In the genomic region with DNA sequence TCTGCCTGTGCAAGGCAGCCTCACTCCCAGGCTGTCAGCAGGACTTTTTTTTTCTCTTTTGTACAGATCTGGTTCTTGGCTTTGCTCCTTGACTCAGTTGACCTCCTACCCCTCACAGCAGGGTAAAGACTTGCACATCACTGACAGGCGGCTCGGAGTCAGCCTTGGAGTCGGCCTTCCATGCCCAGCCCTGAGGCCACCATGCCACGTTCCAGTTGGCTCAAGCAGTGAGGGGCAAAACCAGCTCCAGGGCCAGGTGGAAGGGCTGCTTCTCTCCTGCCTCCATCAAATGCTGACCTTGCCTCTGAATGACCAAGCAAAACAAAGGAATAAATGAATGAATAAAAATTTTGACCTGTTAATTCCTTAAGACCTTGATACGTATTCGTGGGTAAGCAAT, we compare ENCODE assay signal across 24 cellular contexts.
"Had no signal": no experiment of that assay in that cellular context is flagged by ENCODE, and none has a peak within 500 bp of the region (broad histone marks: within the 10 kb centered on the region; RNA-seq: fewer than 3 reads in every experiment).

No MANE protein-coding gene starts in this region.

- H3K4me1 ChIP-seq: breast epithelium had no signal

- DNase-seq: activated B cell treated with CpG ODN at 0.5 μM for 24 hours; activated CD4-positive, alpha-beta memory T cell treated with anti-CD3 and anti-CD28 coated beads, Interleukin-2, amount 10 ng/mL, durations not matched to agents 7 days and 5 days; activated CD4-positive, alpha-beta T cell treated with anti-CD3 and anti-CD28 coated beads for 1 hour; activated CD4-positive, alpha-beta T cell treated with anti-CD3 and anti-CD28 coated beads, Interleukin-2, amount 10 ng/mL, durations not matched to agents 7 days and 5 days; activated naive CD4-positive, alpha-beta T cell; activated T-cell treated with anti-CD3 and anti-CD28 coated beads for 4 hours; activated T-cell treated with anti-CD3 and anti-CD28 coated beads, Interleukin-2, amount 50 U/mL, for 48 hours; caudate nucleus; Karpas-422; MM.1S; NCI-H1105 treated with DMSO at 0.1 percent for 48 hours; NCI-H1436 treated with DMSO at 0.1 percent for 48 hours; NCI-H187; NCI-H2081; NCI-H510A treated with DMSO at 0.1 percent for 48 hours; NCI-H69; Peyer's patch; SW 1271 had no signal

- H3K27ac ChIP-seq: breast epithelium, Peyer's patch, SK-N-MC had no signal

- H3K4me1 Mint-ChIP-seq: activated B cell treated with CpG ODN at 0.5 μM for 24 hours; activated CD4-positive, alpha-beta memory T cell treated with anti-CD3 and anti-CD28 coated beads, Interleukin-2, amount 10 ng/mL, durations not matched to agents 7 days and 5 days; activated CD4-positive, alpha-beta T cell treated with anti-CD3 and anti-CD28 coated beads, Interleukin-2, amount 10 ng/mL, durations not matched to agents 7 days and 5 days; activated naive CD4-positive, alpha-beta T cell treated with anti-CD3 and anti-CD28 coated beads, Interleukin-2, amount 50 U/mL, for 24 hours had no signal

- H3K9me3 Mint-ChIP-seq: activated naive CD4-positive, alpha-beta T cell treated with anti-CD3 and anti-CD28 coated beads, Interleukin-2, amount 50 U/mL, for 24 hours had no signal

- H3K27me3 Mint-ChIP-seq: activated B cell treated with CpG ODN at 0.5 μM for 24 hours; activated CD4-positive, alpha-beta memory T cell treated with anti-CD3 and anti-CD28 coated beads, Interleukin-2, amount 10 ng/mL, durations not matched to agents 7 days and 5 days; activated CD4-positive, alpha-beta T cell treated with anti-CD3 and anti-CD28 coated beads, Interleukin-2, amount 10 ng/mL, durations not matched to agents 7 days and 5 days; activated naive CD4-positive, alpha-beta T cell treated with anti-CD3 and anti-CD28 coated beads, Interleukin-2, amount 50 U/mL, for 24 hours had no signal

- H3K27me3 ChIP-seq: breast epithelium, Peyer's patch had no signal

- H3K36me3 Mint-ChIP-seq: activated naive CD4-positive, alpha-beta T cell treated with anti-CD3 and anti-CD28 coated beads, Interleukin-2, amount 50 U/mL, for 24 hours had no signal

- H3K27ac Mint-ChIP-seq: activated B cell treated with CpG ODN at 0.5 μM for 24 hours; activated CD4-positive, alpha-beta memory T cell treated with anti-CD3 and anti-CD28 coated beads, Interleukin-2, amount 10 ng/mL, durations not matched to agents 7 days and 5 days; activated CD4-positive, alpha-beta T cell treated with anti-CD3 and anti-CD28 coated beads, Interleukin-2, amount 10 ng/mL, durations not matched to agents 7 days and 5 days; activated naive CD4-positive, alpha-beta T cell treated with anti-CD3 and anti-CD28 coated beads, Interleukin-2, amount 50 U/mL, for 24 hours; activated T-helper 2 cell treated with anti-CD3 and anti-CD28 coated beads, Interferon-gamma antibody, Interleukin-2, Interleukin-4, amounts not matched to agents 10 μg/mL and 5 μg/mL and 100 μg/mL, durations not matched to agents 14 hours and 24 hours and 36 hours; T-helper 2 cell treated with Interferon-gamma antibody and Interleukin-4, amounts not matched to agents 5 μg/mL and 100 μg/mL, for 36 hours had no signal

- ATAC-seq: K562 had no signal

- H3K4me3 Mint-ChIP-seq: activated B cell treated with CpG ODN at 0.5 μM for 24 hours; activated CD4-positive, alpha-beta memory T cell treated with anti-CD3 and anti-CD28 coated beads, Interleukin-2, amount 10 ng/mL, durations not matched to agents 7 days and 5 days; activated CD4-positive, alpha-beta T cell treated with anti-CD3 and anti-CD28 coated beads, Interleukin-2, amount 10 ng/mL, durations not matched to agents 7 days and 5 days; activated naive CD4-positive, alpha-beta T cell treated with anti-CD3 and anti-CD28 coated beads, Interleukin-2, amount 50 U/mL, for 24 hours; T-helper 2 cell treated with Interferon-gamma antibody and Interleukin-4, amounts not matched to agents 5 μg/mL and 100 μg/mL, for 36 hours had no signal
